ENCODE assay signal across 34 cellular contexts in the genomic region with DNA sequence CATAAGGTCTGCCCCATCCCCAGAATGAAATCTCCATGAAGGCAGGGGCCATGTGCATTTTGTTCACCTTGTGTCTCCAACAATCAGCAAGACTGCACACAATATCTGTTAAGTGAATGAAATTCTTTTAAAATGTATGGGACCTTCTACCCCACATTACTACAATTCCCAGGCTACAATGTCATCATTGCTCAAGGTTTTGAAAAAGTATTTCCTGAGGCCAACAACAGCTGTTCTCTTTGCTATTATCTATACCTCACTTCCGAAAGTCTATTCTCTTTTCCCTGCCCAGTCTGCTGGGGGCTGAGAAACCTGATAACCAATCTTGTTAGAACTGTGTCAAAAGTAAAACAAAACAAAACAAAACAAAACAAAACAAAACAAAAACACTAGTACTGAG.
"Had no signal": no experiment of that assay in that cellular context is flagged by ENCODE, and none has a peak within 500 bp of the region (broad histone marks: within the 10 kb centered on the region; RNA-seq: fewer than 3 reads in every experiment).

No MANE protein-coding gene starts in this region.

- H3K27me3 Mint-ChIP-seq: activated naive CD8-positive, alpha-beta T cell treated with anti-CD3 and anti-CD28 coated beads for 36 hours had no signal

- H3K4me1 Mint-ChIP-seq: activated naive CD8-positive, alpha-beta T cell treated with anti-CD3 and anti-CD28 coated beads for 36 hours had no signal

- DNase-seq: activated CD4-positive, alpha-beta T cell treated with anti-CD3 and anti-CD28 coated beads for 48 hours; activated CD4-positive, alpha-beta T cell treated with anti-CD3 and anti-CD28 coated beads, Interleukin-2, amount 50 U/mL, for 48 hours; activated CD8-positive, alpha-beta memory T cell treated with anti-CD3 and anti-CD28 coated beads for 24 hours; activated effector memory CD4-positive, alpha-beta T cell treated with anti-CD3 and anti-CD28 coated beads, Interleukin-2, amount 50 U/mL, for 16 hours; activated naive CD4-positive, alpha-beta T cell treated with anti-CD3 and anti-CD28 coated beads for 36 hours; activated naive CD8-positive, alpha-beta T cell treated with anti-CD3 and anti-CD28 coated beads for 36 hours; adrenal gland; central memory CD4-positive, alpha-beta T cell; effector CD8-positive, alpha-beta T cell; esophagus squamous epithelium; kidney; mucosa of descending colon; retina; sigmoid colon; stimulated activated CD4-positive, alpha-beta T cell treated with anti-CD3 and anti-CD28 coated beads, Interleukin-15, amount 100 ng/mL, for 24 hours; stimulated activated CD4-positive, alpha-beta T cell treated with anti-CD3 and anti-CD28 coated beads, Interleukin-2, amount 100 ng/mL, for 24 hours; stimulated activated naive CD4-positive, alpha-beta T cell; SW 1271; T-helper 9 cell had no signal

- H3K9me3 Mint-ChIP-seq: activated naive CD4-positive, alpha-beta T cell treated with anti-CD3 and anti-CD28 coated beads for 36 hours; activated T-helper 1 cell treated with anti-CD3 and anti-CD28 coated beads, Interleukin-12 subunit alpha, Interleukin-12 subunit beta, Interleukin-2, Interleukin-4 antibody, amounts not matched to agents 30 ng/mL and 10 ng/mL and 1 ng/mL, durations not matched to agents 14 hours and 24 hours and 36 hours; T-helper 1 cell treated with Interleukin-12 subunit alpha and Interleukin-12 subunit beta and Interleukin-4 antibody, amounts not matched to agents 30 μg/mL and 1 μg/mL, for 36 hours had no signal

- H3K27me3 ChIP-seq: adrenal gland, ascending aorta, esophagus squamous epithelium, gastroesophageal sphincter, hepatocyte, sigmoid colon, suprapubic skin, tibial nerve had no signal

- H3K4me3 Mint-ChIP-seq: activated naive CD4-positive, alpha-beta T cell treated with anti-CD3 and anti-CD28 coated beads for 36 hours; activated naive CD8-positive, alpha-beta T cell treated with anti-CD3 and anti-CD28 coated beads for 36 hours; activated T-helper 1 cell treated with anti-CD3 and anti-CD28 coated beads, Interleukin-12 subunit alpha, Interleukin-12 subunit beta, Interleukin-2, Interleukin-4 antibody, amounts not matched to agents 30 ng/mL and 10 ng/mL and 1 ng/mL, durations not matched to agents 14 hours and 24 hours and 36 hours; nephron; T-helper 1 cell treated with Interleukin-12 subunit alpha and Interleukin-12 subunit beta and Interleukin-4 antibody, amounts not matched to agents 30 μg/mL and 1 μg/mL, for 36 hours had no signal

- H3K4me2 ChIP-seq: hepatocyte, smooth muscle cell had no signal

- H2AFZ ChIP-seq: hepatocyte had no signal

- H3K36me3 ChIP-seq: adrenal gland, ascending aorta, esophagus squamous epithelium, gastroesophageal sphincter, sigmoid colon, suprapubic skin, tibial nerve had no signal

- ATAC-seq: gastroesophageal sphincter, left lobe of liver, mucosa of descending colon had no signal

- H3K27ac ChIP-seq: adrenal gland, ascending aorta, epithelial cell of prostate, esophagus squamous epithelium, gastroesophageal sphincter, hepatocyte, sigmoid colon, suprapubic skin, tibial nerve, VCaP had no signal

- FAIRE-seq: endometrium, kidney, TTC549 had no signal

- H3K9me3 ChIP-seq: adrenal gland, ascending aorta, esophagus squamous epithelium, gastroesophageal sphincter, mucosa of descending colon, sigmoid colon, suprapubic skin had no signal

- H3K27ac Mint-ChIP-seq: activated naive CD4-positive, alpha-beta T cell treated with anti-CD3 and anti-CD28 coated beads for 36 hours; activated naive CD8-positive, alpha-beta T cell treated with anti-CD3 and anti-CD28 coated beads for 36 hours; activated T-helper 1 cell treated with anti-CD3 and anti-CD28 coated beads, Interleukin-12 subunit alpha, Interleukin-12 subunit beta, Interleukin-2, Interleukin-4 antibody, amounts not matched to agents 30 ng/mL and 10 ng/mL and 1 ng/mL, durations not matched to agents 14 hours and 24 hours and 36 hours; nephron; T-helper 1 cell treated with Interleukin-12 subunit alpha and Interleukin-12 subunit beta and Interleukin-4 antibody, amounts not matched to agents 30 μg/mL and 1 μg/mL, for 36 hours had no signal

- H3K4me1 ChIP-seq: adrenal gland, ascending aorta, esophagus squamous epithelium, suprapubic skin, tibial nerve had no signal

- H3K4me3 ChIP-seq: adrenal gland, ascending aorta, esophagus squamous epithelium, gastroesophageal sphincter, hepatocyte, lung, mucosa of descending colon, sigmoid colon, smooth muscle cell, suprapubic skin, tibial nerve had no signal
